In genomic region chr5:39074009-39074886, GRCh38 we compare ENCODE assay signal across 8 cellular contexts. TPM values are rescaled to one million over a fixed set of nuclear protein-coding genes. Genes with fewer than 3 reads are reported as not detected.
DNase-seq lines count a peak whose midpoint lies in the region; ATAC-seq and TF ChIP-seq lines count a peak whose summit lies in the region.

RICTOR (minus strand) TSS chr5:39074399; CDS start chr5:39074377, 22 bp downstream.

- H3K27me3 Mint-ChIP-seq in activated CD4-positive, alpha-beta memory T cell treated with anti-CD3 and anti-CD28 coated beads for 36 hours = peaks cover 18% of the 10 kb centered on the region

- CTCF ChIA-PET in activated CD4-positive, alpha-beta memory T cell treated with anti-CD3 and anti-CD28 coated beads for 36 hours (lab: Charles Lee) = interaction anchor here (1.1 kb wide), 1 partner anchor 143 kb away, joined by 5 read pairs; no protein-coding TSS in a partner anchor

- peak within 1 kb of the TSS; percentile 99 for H3K4me3 ChIP-seq in lower leg skin (ENCODE audit: low read depth, poor library complexity, severe bottlenecking)

- intact Hi-C loops in activated CD4-positive, alpha-beta memory T cell treated with anti-CD3 and anti-CD28 coated beads for 36 hours (cut with micrococcal nuclease) = loop anchor here (2.0 to 10.0 kb wide), 4 partner anchors 72 to 519 kb away; partner anchors contain the start of gene LIFR
- intact Hi-C loops in lower leg skin (cut with DNase I; ENCODE audit: low total_unique reads) = loop anchor here (10.0 kb wide), 1 partner anchor 79 kb away; no protein-coding TSS in a partner anchor

- H3K36me3 Mint-ChIP-seq in activated CD4-positive, alpha-beta memory T cell treated with anti-CD3 and anti-CD28 coated beads for 36 hours = peaks cover 9% of the 10 kb centered on the region

- peak within 1 kb of the TSS; percentile 96 for H3K27ac Mint-ChIP-seq in activated CD4-positive, alpha-beta memory T cell treated with anti-CD3 and anti-CD28 coated beads for 36 hours

- H3K4me3 Mint-ChIP-seq in activated CD4-positive, alpha-beta memory T cell treated with anti-CD3 and anti-CD28 coated beads for 36 hours = peak within 1 kb of the TSS; percentile 97

- WGBS in lower leg skin, 2 donors = 0% methylated on average over 30 to 36 of the region's 99 CpGs

- no peak for TF ChIP-seq POLR2A in lower leg skin (IDR thresholded peaks at IDR 0.05)

- H3K4me1 Mint-ChIP-seq in activated CD4-positive, alpha-beta memory T cell treated with anti-CD3 and anti-CD28 coated beads for 36 hours (ENCODE audit: low read depth) = peaks cover 28% of the 10 kb centered on the region

- TF ChIP-seq CTCF in lower leg skin (IDR thresholded peaks at IDR 0.05) = no peak

- H3K9me3 Mint-ChIP-seq in activated CD4-positive, alpha-beta memory T cell treated with anti-CD3 and anti-CD28 coated beads for 36 hours = no peaks in the 10 kb centered on the region

- DNase-seq in CD1c-positive myeloid dendritic cell (ENCODE audit: extremely low spot score) (peak; percentile 96), NCI-H774 (lab: John Stamatoyannopoulos, UW) (peak; percentile 91), dermis microvascular lymphatic vessel endothelial cell (ENCODE audit: low read depth in 2 of 2) (peak; percentile 72 to 88), lower leg skin (ENCODE audit: low spot score in 2 of 2) (peak; percentile 81 to 97)
- DNase-seq in activated CD4-positive, alpha-beta memory T cell treated with anti-CD3 and anti-CD28 coated beads for 36 hours = peak; percentile 95
- DNase-seq in stimulated activated CD4-positive, alpha-beta T cell treated with anti-CD3 and anti-CD28 coated beads, Interleukin-4, amount 100 ng/mL, for 48 hours (ENCODE audit: low read depth in 2 of 2) = peak; percentile 88 to 89

- POLR2A ChIA-PET in activated CD4-positive, alpha-beta memory T cell treated with anti-CD3 and anti-CD28 coated beads for 36 hours (lab: Charles Lee) = interaction anchor here (0.6 to 1.5 kb wide), 2 partner anchors 12 to 101 kb away, joined by 3 to 5 read pairs; no protein-coding TSS in a partner anchor

- ATAC-seq in GM19438 (IDR thresholded peaks at IDR 0.05; ENCODE audit: low read depth, unreplicated experiment) = peak; percentile 62
- peak; percentile 63 for ATAC-seq in HG03571 (IDR thresholded peaks at IDR 0.05; ENCODE audit: unreplicated experiment)

RNA-seq across cellular contexts. Expression of gene RICTOR, which starts in this region (rescaled TPM):
- total RNA-seq in activated CD4-positive, alpha-beta memory T cell treated with anti-CD3 and anti-CD28 coated beads for 36 hours = 10 to 100 TPM; 27.7 to 27.8 TPM
- total RNA-seq in dermis microvascular lymphatic vessel endothelial cell (20.4 and 25.3 TPM in 2 replicates), lower leg skin (10 to 100 TPM; 21.7 to 46.7 (median 33.4) TPM)

Comparison
In these comparisons a context has a peak if more than half of its experiments do, and no peak if none do; other contexts are left out.
1. Peak in every context shown above with its lines: DNase-seq, ATAC-seq and H3K4me3 ChIP-seq.